Comparison of ENCODE assay signal across 8 cellular contexts in the genomic region with DNA sequence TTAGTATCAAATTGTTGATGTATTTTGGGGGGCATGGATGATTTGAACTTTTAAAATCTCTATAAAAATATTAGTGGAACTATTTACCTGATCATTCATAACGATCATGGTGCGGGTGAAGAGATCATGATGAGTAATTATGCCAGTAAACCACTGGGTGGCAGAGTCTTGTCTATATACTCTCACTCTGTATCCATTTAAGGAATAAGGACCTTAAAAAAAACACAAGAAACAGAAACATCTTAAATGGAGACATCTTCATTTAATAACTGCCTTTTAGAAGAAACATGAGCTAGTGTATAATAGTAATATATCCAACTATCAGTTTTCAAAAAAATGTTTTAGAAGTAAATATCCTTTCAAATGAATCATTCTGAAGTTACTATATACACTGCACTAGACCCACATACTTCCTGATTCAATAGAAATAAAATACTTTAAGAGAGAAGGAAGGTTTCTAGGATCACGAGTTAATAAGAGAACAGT.
DNase-seq lines count a peak whose midpoint lies in the region; ATAC-seq and TF ChIP-seq lines count a peak whose summit lies in the region.

No MANE protein-coding gene starts in this region.

- peaks cover 23% of the 10 kb centered on the region for H3K4me1 ChIP-seq in HUES48 (ENCODE audit: control insufficient read depth, insufficient read depth, low read length)
- H3K4me1 ChIP-seq in endodermal cell (ENCODE audit: control insufficient read depth, insufficient read depth, low read length), result peaks cover 3% of the 10 kb centered on the region
- H3K4me1 ChIP-seq in mucosa of descending colon (ENCODE audit: low read depth), result peaks cover 20% of the 10 kb centered on the region

- H3K4me3 ChIP-seq in HUES48 (ENCODE audit: low read depth, low read length), result no peak overlapping the region
- H3K4me3 ChIP-seq in endodermal cell (ENCODE audit: low read length), result no peak overlapping the region
- no peak overlapping the region for H3K4me3 ChIP-seq in mucosa of descending colon

- H3K36me3 ChIP-seq in HUES48 (ENCODE audit: control insufficient read depth, insufficient read depth, low read length), result peaks cover 64% of the 10 kb centered on the region
- H3K36me3 ChIP-seq in endodermal cell (ENCODE audit: control insufficient read depth, insufficient read depth, low read length), result peaks cover 55% of the 10 kb centered on the region
- H3K36me3 ChIP-seq in mucosa of descending colon (ENCODE audit: low read depth), result no peaks in the 10 kb centered on the region

- peaks cover under 1% of the 10 kb centered on the region for H3K9me3 Mint-ChIP-seq in activated CD8-positive, alpha-beta memory T cell treated with anti-CD3 and anti-CD28 coated beads, Interleukin-2, amount 10 ng/mL, durations not matched to agents 7 days and 5 days (ENCODE audit: low read depth)
- H3K9me3 Mint-ChIP-seq in endodermal cell, result no peaks in the 10 kb centered on the region

- no peaks in the 10 kb centered on the region for H3K27me3 Mint-ChIP-seq in activated CD8-positive, alpha-beta memory T cell treated with anti-CD3 and anti-CD28 coated beads, Interleukin-2, amount 10 ng/mL, durations not matched to agents 7 days and 5 days
- H3K27me3 Mint-ChIP-seq in endodermal cell (ENCODE audit: insufficient read depth), result no peaks in the 10 kb centered on the region

- no peak for DNase-seq in activated CD8-positive, alpha-beta memory T cell treated with anti-CD3 and anti-CD28 coated beads, Interleukin-2, amount 10 ng/mL, durations not matched to agents 7 days and 5 days
- DNase-seq in activated CD8-positive, alpha-beta memory T cell treated with anti-CD3 and anti-CD28 coated beads, Interleukin-2, amount 50 U/mL, for 4 hours, result no peak
- peak; percentile 5 for DNase-seq in SHP77 treated with DMSO at 0.1 percent for 48 hours (lab: John Stamatoyannopoulos, UW)
- no peak for DNase-seq in endodermal cell
- peak in 1 of 3 donors; percentile 46 for DNase-seq in mucosa of descending colon
- DNase-seq in NCI-H128 (lab: John Stamatoyannopoulos, UW; ENCODE audit: unreplicated experiment), result no peak

- H3K27ac ChIP-seq in HUES48 (ENCODE audit: low read depth, low read length) (peak overlapping the region; percentile 23), endodermal cell (ENCODE audit: low read depth, low read length) (no peak overlapping the region)

- peak; percentile 82 for ATAC-seq in activated CD8-positive, alpha-beta memory T cell treated with anti-CD3 and anti-CD28 coated beads, Interleukin-2, amount 10 ng/mL, durations not matched to agents 7 days and 5 days
- ATAC-seq in GM21515 (IDR thresholded peaks at IDR 0.05; ENCODE audit: unreplicated experiment) (peak; percentile 77), mucosa of descending colon (peak; percentile 90)

- H3K9me3 ChIP-seq in HUES48 (ENCODE audit: control insufficient read depth, insufficient read depth, low read length), result no peaks in the 10 kb centered on the region
- peaks cover 2% of the 10 kb centered on the region for H3K9me3 ChIP-seq in endodermal cell (ENCODE audit: control insufficient read depth, low read length)
- no peaks in the 10 kb centered on the region for H3K9me3 ChIP-seq in mucosa of descending colon

- peaks cover 60% of the 10 kb centered on the region for H3K4me1 Mint-ChIP-seq in activated CD8-positive, alpha-beta memory T cell treated with anti-CD3 and anti-CD28 coated beads, Interleukin-2, amount 10 ng/mL, durations not matched to agents 7 days and 5 days
- H3K4me1 Mint-ChIP-seq in endodermal cell, result peaks cover 17% of the 10 kb centered on the region

- peaks cover 43% of the 10 kb centered on the region for H3K36me3 Mint-ChIP-seq in activated CD8-positive, alpha-beta memory T cell treated with anti-CD3 and anti-CD28 coated beads, Interleukin-2, amount 10 ng/mL, durations not matched to agents 7 days and 5 days
- H3K36me3 Mint-ChIP-seq in endodermal cell (ENCODE audit: low read depth), result peaks cover 45% of the 10 kb centered on the region

- no peaks in the 10 kb centered on the region for H3K27me3 ChIP-seq in HUES48 (ENCODE audit: control insufficient read depth, insufficient read depth, low read length)
- H3K27me3 ChIP-seq in endodermal cell (ENCODE audit: control insufficient read depth, insufficient read depth, low read length, poor library complexity, severe bottlenecking), result no peaks in the 10 kb centered on the region

- TF ChIP-seq CTCF in endodermal cell (conservative IDR thresholded peaks at IDR 0.05) (peak; percentile 79), mucosa of descending colon (IDR thresholded peaks at IDR 0.05) (peak; percentile 39)

- H3K4me3 Mint-ChIP-seq in activated CD8-positive, alpha-beta memory T cell treated with anti-CD3 and anti-CD28 coated beads, Interleukin-2, amount 10 ng/mL, durations not matched to agents 7 days and 5 days, result no peak overlapping the region
- H3K4me3 Mint-ChIP-seq in endodermal cell, result no peak overlapping the region

- 50 to 88% methylated on average over 1 to 3 of the region's 3 CpGs for WGBS in endodermal cell (ENCODE audit: insufficient coverage in 1 of 2, insufficient read length in 1 of 2), 2 experiments

- peak overlapping the region; percentile 42 for H3K27ac Mint-ChIP-seq in activated CD8-positive, alpha-beta memory T cell treated with anti-CD3 and anti-CD28 coated beads, Interleukin-2, amount 10 ng/mL, durations not matched to agents 7 days and 5 days
- no peak overlapping the region for H3K27ac Mint-ChIP-seq in endodermal cell

- intact Hi-C loops in mucosa of descending colon (cut with DNase I, micrococcal nuclease), result loop anchor here in 1 of 2 donors (5.0 to 10.0 kb wide), 2 partner anchors 410 to 508 kb away; no protein-coding TSS in a partner anchor

- H3K9ac ChIP-seq in HUES48 (ENCODE audit: low read depth, low read length) (no peak overlapping the region), endodermal cell (ENCODE audit: extremely low read depth, low read length, poor library complexity, severe bottlenecking) (no peak overlapping the region)

- CTCF ChIA-PET in activated CD8-positive, alpha-beta memory T cell treated with anti-CD3 and anti-CD28 coated beads, Interleukin-2, amount 10 ng/mL, durations not matched to agents 7 days and 5 days (lab: Charles Lee), result interaction anchor here (0.6 to 4.1 kb wide), 13 partner anchors 8 to 503 kb away, joined by 3 to 19 read pairs (median 4); no protein-coding TSS in a partner anchor
